In genomic region chr13:42272115-42272756, GRCh38 we compare ENCODE assay signal across 1 cellular context.
TF ChIP-seq lines count a peak whose summit lies in the region.

A gene with protein sequence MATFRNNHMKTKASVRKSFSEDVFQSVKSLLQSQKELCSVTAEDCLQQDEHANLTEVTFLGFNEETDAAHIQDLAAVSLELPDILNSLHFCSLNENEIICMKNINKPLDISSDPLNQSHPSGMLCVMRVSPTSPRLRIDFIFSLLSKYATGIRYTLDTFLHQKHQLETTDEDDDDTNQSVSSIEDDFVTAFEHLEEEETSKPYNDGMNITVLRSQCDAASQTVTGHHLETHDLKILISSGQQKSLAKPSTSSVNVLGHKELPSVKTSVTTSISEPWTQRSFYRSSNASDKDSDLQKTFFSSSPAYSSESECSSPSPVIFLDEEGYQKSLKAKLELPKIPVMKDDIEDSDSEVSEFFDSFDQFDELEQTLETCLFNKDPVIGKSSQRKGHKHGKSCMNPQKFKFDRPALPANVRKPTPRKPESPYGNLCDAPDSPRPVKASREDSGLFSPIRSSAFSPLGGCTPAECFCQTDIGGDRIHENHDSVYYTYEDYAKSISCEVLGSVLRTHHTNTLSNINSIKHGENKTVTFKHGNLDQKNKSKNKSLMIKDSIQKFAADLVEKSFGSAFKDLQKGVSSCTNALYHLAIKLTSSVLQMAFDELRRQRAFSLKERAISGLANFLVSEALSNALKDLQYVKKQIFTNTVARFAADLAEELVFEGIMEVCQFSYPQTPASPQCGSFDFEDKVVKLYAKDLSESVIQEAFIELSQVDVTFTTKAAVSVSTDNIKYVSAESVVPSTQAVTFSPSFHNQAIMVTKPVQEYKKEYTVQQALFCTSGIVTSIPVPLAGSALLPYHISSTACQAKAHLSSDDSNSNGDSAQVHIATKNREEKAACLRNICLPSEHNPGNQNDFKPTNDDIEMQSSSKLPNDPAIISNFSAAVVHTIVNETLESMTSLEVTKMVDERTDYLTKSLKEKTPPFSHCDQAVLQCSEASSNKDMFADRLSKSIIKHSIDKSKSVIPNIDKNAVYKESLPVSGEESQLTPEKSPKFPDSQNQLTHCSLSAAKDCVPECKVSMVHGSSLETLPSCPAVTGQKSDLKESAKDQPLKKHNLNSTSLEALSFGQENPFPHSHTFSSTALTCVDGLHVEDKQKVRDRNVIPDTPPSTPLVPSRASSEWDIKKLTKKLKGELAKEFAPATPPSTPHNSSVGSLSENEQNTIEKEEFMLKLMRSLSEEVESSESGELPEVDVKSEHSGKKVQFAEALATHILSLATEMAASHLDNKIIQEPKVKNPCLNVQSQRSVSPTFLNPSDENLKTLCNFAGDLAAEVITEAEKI (N-terminal part only) (plus strand): TSS chr13:42272152. CDS start chr13:42286349, 14,197 bp downstream.

TF ChIP-seq in GM23338, 12 proteins besides CTCF, POLR2A, EP300 and RAD21 (continued from another document):
- TF ChIP-seq POLR2AphosphoS5 (IDR thresholded peaks at IDR 0.05; ENCODE audit: low read depth): peak; percentile 16; the same call in 1 of the 2 replicates
- no peak for TF ChIP-seq EZH2 (IDR thresholded peaks at IDR 0.05; ENCODE audit: low read depth, unreplicated experiment)
- TF ChIP-seq, protein P1, sequence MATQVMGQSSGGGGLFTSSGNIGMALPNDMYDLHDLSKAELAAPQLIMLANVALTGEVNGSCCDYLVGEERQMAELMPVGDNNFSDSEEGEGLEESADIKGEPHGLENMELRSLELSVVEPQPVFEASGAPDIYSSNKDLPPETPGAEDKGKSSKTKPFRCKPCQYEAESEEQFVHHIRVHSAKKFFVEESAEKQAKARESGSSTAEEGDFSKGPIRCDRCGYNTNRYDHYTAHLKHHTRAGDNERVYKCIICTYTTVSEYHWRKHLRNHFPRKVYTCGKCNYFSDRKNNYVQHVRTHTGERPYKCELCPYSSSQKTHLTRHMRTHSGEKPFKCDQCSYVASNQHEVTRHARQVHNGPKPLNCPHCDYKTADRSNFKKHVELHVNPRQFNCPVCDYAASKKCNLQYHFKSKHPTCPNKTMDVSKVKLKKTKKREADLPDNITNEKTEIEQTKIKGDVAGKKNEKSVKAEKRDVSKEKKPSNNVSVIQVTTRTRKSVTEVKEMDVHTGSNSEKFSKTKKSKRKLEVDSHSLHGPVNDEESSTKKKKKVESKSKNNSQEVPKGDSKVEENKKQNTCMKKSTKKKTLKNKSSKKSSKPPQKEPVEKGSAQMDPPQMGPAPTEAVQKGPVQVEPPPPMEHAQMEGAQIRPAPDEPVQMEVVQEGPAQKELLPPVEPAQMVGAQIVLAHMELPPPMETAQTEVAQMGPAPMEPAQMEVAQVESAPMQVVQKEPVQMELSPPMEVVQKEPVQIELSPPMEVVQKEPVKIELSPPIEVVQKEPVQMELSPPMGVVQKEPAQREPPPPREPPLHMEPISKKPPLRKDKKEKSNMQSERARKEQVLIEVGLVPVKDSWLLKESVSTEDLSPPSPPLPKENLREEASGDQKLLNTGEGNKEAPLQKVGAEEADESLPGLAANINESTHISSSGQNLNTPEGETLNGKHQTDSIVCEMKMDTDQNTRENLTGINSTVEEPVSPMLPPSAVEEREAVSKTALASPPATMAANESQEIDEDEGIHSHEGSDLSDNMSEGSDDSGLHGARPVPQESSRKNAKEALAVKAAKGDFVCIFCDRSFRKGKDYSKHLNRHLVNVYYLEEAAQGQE (IDR thresholded peaks at IDR 0.05; ENCODE audit: unreplicated experiment): no peak
- TF ChIP-seq ZNF331 (CRISPR knock-in tag; IDR thresholded peaks at IDR 0.05; ENCODE audit: low read depth): no peak
